Comparison of ENCODE assay signal across 21 cellular contexts in genomic region chr15:51803961-51804360, GRCh38.
"Had no signal": no experiment of that assay in that cellular context is flagged by ENCODE, and none has a peak within 500 bp of the region (broad histone marks: within the 10 kb centered on the region; RNA-seq: fewer than 3 reads in every experiment).

No MANE protein-coding gene starts in this region.

- H3K9me3 ChIP-seq: body of pancreas, left ventricle myocardium inferior, right lobe of liver, thoracic aorta had no signal

- H3K4me1 ChIP-seq: body of pancreas, left ventricle myocardium inferior, right lobe of liver had no signal

- H3K27me3 ChIP-seq: body of pancreas, cardiac muscle cell, right lobe of liver had no signal

- H3K27ac ChIP-seq: body of pancreas, cardiac muscle cell, epithelial cell of prostate, left ventricle myocardium inferior, right lobe of liver, thoracic aorta had no signal

- H3K36me3 ChIP-seq: cardiac muscle cell, right lobe of liver had no signal

- DNase-seq: activated CD4-positive, alpha-beta memory T cell treated with anti-CD3 and anti-CD28 coated beads, Interleukin-2, amount 10 ng/mL, durations not matched to agents 7 days and 5 days; activated CD4-positive, alpha-beta T cell treated with anti-CD3 and anti-CD28 coated beads for 48 hours; activated gamma-delta T cell; activated naive CD4-positive, alpha-beta T cell treated with anti-CD3 and anti-CD28 coated beads, Interleukin-2, amount 50 U/mL, for 16 hours; activated naive CD8-positive, alpha-beta T cell treated with anti-CD3 and anti-CD28 coated beads, Interleukin-2, amount 50 U/mL, for 24 hours; anterior cingulate cortex; body of pancreas; glutamatergic neuron; hippocampal formation; kidney glomerular epithelial cell; left ventricle myocardium inferior; naive thymus-derived CD4-positive, alpha-beta T cell; occipital lobe; right lobe of liver; small intestine; stimulated activated CD4-positive, alpha-beta T cell treated with anti-CD3 and anti-CD28 coated beads, Interleukin-2, amount 100 ng/mL, for 24 hours; stimulated activated naive B cell treated with anti-CD40 and anti-IgM and Interleukin-4, amounts not matched to agents 10 μg/mL and 1 μg/mL and 100 μg/mL, for 72 hours; T-helper 17 cell had no signal

- H3K4me3 ChIP-seq: body of pancreas, cardiac muscle cell, left ventricle myocardium inferior, right lobe of liver, thoracic aorta had no signal
